In the genomic region with DNA sequence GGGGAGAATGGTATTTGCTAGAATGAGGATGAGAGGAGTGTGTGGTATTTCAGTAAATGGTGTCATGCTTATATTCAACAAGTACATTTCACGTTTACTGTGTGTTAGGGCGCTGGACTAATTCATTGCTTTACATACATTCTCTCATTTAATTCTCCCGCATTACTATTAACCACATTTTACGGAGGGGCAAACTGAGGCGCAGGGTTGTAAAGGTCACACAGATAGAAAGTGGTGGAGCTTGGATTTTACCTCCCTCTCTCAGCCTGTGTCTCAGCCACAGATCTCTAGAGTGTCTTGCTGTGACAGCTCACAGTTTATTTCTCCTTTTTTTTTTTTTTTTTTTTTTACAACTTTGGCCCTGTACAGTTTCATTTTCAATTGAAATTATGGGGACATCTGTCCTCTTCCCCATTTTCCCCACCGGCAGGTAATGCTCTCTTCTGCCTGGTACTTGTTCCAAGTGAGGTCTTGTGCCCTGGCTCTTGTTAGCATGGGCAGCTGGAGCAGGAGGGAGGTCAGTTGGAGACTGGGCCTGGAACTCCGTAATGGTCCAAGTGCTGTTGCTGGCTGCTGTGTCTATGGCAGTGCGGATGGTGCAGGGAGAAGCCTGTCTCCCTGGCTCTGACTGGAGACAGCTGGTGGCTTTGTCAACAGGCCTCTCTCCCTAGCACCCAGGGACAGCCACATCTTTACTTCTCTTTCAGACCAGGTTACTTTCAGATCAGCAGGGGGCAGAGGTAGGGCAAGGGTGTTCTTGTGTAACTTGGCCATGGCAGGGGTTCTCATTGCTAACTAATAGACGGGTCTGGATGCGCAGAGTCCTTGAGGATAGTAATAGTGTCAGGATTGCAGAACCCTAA, we compare ENCODE assay signal across 8 cellular contexts. TPM values are rescaled to one million over a fixed set of nuclear protein-coding genes. Genes with fewer than 3 reads are reported as not detected.
A peak's percentile ranks its signal among the peaks of the same experiment; 100 is the strongest.
DNase-seq lines count a peak whose midpoint lies in the region; ATAC-seq and TF ChIP-seq lines count a peak whose summit lies in the region.

No MANE protein-coding gene starts in this region.

- intact Hi-C loops in CD14-positive monocyte (cut with micrococcal nuclease) (loop anchor here in 1 of 2 donors (5.0 kb wide), 1 partner anchor 40 kb away; the partner anchor contains the start of gene RPS14), upper lobe of right lung (cut with DNase I) (no loop called here)

- peak overlapping the region; percentile 96 for H3K27ac ChIP-seq in mesenchymal stem cell (ENCODE audit: low read length, poor library complexity, severe bottlenecking)
- H3K27ac ChIP-seq in upper lobe of right lung, result peak overlapping the region; percentile 91

- peak overlapping the region; percentile 65 for H4K8ac ChIP-seq in mesenchymal stem cell (ENCODE audit: low read length)

- peak overlapping the region; percentile 65 for H4K91ac ChIP-seq in mesenchymal stem cell (ENCODE audit: low read length)

- H3K4ac ChIP-seq in mesenchymal stem cell (ENCODE audit: low read depth in 1 of 2, low read length in 2 of 2), result peak overlapping the region in 1 of 2 experiments; percentile 65

- peaks cover 16 to 19% of the 10 kb centered on the region in 2 experiments for H3K36me3 ChIP-seq in mesenchymal stem cell (ENCODE audit: control insufficient read depth in 1 of 2, insufficient read depth in 2 of 2, low read depth in 1 of 2, low read length in 2 of 2)
- H3K36me3 ChIP-seq in upper lobe of right lung, result peaks cover 4% of the 10 kb centered on the region

- no peaks in the 10 kb centered on the region for H3K9me3 Mint-ChIP-seq in CD14-positive monocyte
- no peaks in the 10 kb centered on the region for H3K9me3 Mint-ChIP-seq in effector memory CD8-positive, alpha-beta T cell

- 48% methylated on average over 10 of the region's 10 CpGs for WGBS in mesenchymal stem cell

- H3K9me3 ChIP-seq in mesenchymal stem cell (ENCODE audit: control insufficient read depth, low read length), result no peaks in the 10 kb centered on the region
- H3K9me3 ChIP-seq in upper lobe of right lung, result no peaks in the 10 kb centered on the region

- ATAC-seq in GM21447 (IDR thresholded peaks at IDR 0.05; ENCODE audit: unreplicated experiment) (peak; percentile 27), upper lobe of right lung (peak; percentile 19), HG03521 (IDR thresholded peaks at IDR 0.05; ENCODE audit: unreplicated experiment) (no peak)
- ATAC-seq in effector memory CD8-positive, alpha-beta T cell (replicated peaks), result no peak

- peak overlapping the region; percentile 36 for H2BK120ac ChIP-seq in mesenchymal stem cell (ENCODE audit: low read depth, low read length)

- DNase-seq in CD14-positive monocyte (ENCODE audit: low spot score) (no peak), SIG-M5 (lab: John Stamatoyannopoulos, UW) (peak; percentile 13), mesenchymal stem cell (peak; percentile 79), upper lobe of right lung (no peak), DMS153 (lab: John Stamatoyannopoulos, UW) (no peak)
- no peak for DNase-seq in effector memory CD8-positive, alpha-beta T cell

- H2BK5ac ChIP-seq in mesenchymal stem cell (ENCODE audit: low read depth, low read length, poor library complexity, severe bottlenecking), result peak overlapping the region; percentile 99

- peaks cover 11 to 18% of the 10 kb centered on the region in 2 donors for H3K36me3 Mint-ChIP-seq in CD14-positive monocyte
- peaks cover 8% of the 10 kb centered on the region for H3K36me3 Mint-ChIP-seq in effector memory CD8-positive, alpha-beta T cell (ENCODE audit: insufficient read depth)

- H2BK12ac ChIP-seq in mesenchymal stem cell (ENCODE audit: low read length in 2 of 2), result peak overlapping the region in 1 of 2 experiments; percentile 51

- peaks cover 0 to 3% (median 3%) of the 10 kb centered on the region in 3 donors for H3K27me3 Mint-ChIP-seq in CD14-positive monocyte (ENCODE audit: low read depth in 3 of 3)
- H3K27me3 Mint-ChIP-seq in effector memory CD8-positive, alpha-beta T cell, result peaks cover 17 to 36% of the 10 kb centered on the region in 2 donors

- peak overlapping the region; percentile 93 for H3K9ac ChIP-seq in mesenchymal stem cell (ENCODE audit: low read length)

- no peak for TF ChIP-seq CTCF in CD14-positive monocyte (IDR thresholded peaks at IDR 0.05)
- TF ChIP-seq CTCF in upper lobe of right lung (IDR thresholded peaks at IDR 0.05), result peak; percentile 22

- H3K4me2 ChIP-seq in mesenchymal stem cell (ENCODE audit: low read length, poor library complexity, severe bottlenecking), result peak overlapping the region; percentile 82

- H3K4me1 ChIP-seq in mesenchymal stem cell (ENCODE audit: control insufficient read depth, insufficient read depth, low read depth, low read length), result peaks cover 44% of the 10 kb centered on the region
- H3K4me1 ChIP-seq in upper lobe of right lung, result peaks cover 55% of the 10 kb centered on the region

- H3K27me3 ChIP-seq in mesenchymal stem cell (ENCODE audit: control insufficient read depth in 1 of 2, insufficient read depth in 1 of 2, low read length in 2 of 2) (no peaks in the 10 kb centered on the region), upper lobe of right lung (no peaks in the 10 kb centered on the region)

- peak overlapping the region in 1 of 2 experiments; percentile 63 for H3K14ac ChIP-seq in mesenchymal stem cell (ENCODE audit: low read length in 2 of 2)

- H2AFZ ChIP-seq in mesenchymal stem cell (ENCODE audit: low read depth, low read length), result no peak overlapping the region

- H2AK5ac ChIP-seq in mesenchymal stem cell (ENCODE audit: low read length, severe bottlenecking), result peak overlapping the region; percentile 80

- peak overlapping the region; percentile 56 for H2BK15ac ChIP-seq in mesenchymal stem cell (ENCODE audit: low read depth, poor library complexity, severe bottlenecking)

- no peak overlapping the region for H3K23ac ChIP-seq in mesenchymal stem cell (ENCODE audit: low read length in 2 of 2)

- peak overlapping the region; percentile 65 to 94 for H3K18ac ChIP-seq in mesenchymal stem cell (ENCODE audit: low read depth in 1 of 2, low read length in 2 of 2)

- H3K4me3 Mint-ChIP-seq in CD14-positive monocyte, result peak overlapping the region; percentile 78 to 92
- H3K4me3 Mint-ChIP-seq in effector memory CD8-positive, alpha-beta T cell, result peak overlapping the region; percentile 55 to 57

- H3K4me3 ChIP-seq in mesenchymal stem cell (ENCODE audit: insufficient read depth in 1 of 2, low read depth in 1 of 2, low read length in 2 of 2) (peak overlapping the region; percentile 85 to 93), upper lobe of right lung (peak overlapping the region; percentile 86)

- peaks cover 65% of the 10 kb centered on the region for H3K4me1 Mint-ChIP-seq in CD14-positive monocyte
- H3K4me1 Mint-ChIP-seq in effector memory CD8-positive, alpha-beta T cell (ENCODE audit: low read depth in 2 of 2), result peaks cover 3 to 7% of the 10 kb centered on the region in 2 donors

- H3K27ac Mint-ChIP-seq in CD14-positive monocyte, result peak overlapping the region; percentile 93 to 99 (median 97)
- peak overlapping the region in 1 of 2 donors; percentile 70 for H3K27ac Mint-ChIP-seq in effector memory CD8-positive, alpha-beta T cell

- H3K79me1 ChIP-seq in mesenchymal stem cell (replicated peaks; ENCODE audit: low read length, poor library complexity, severe bottlenecking), result no peaks in the 10 kb centered on the region

RNA-seq across cellular contexts. Expression of gene NDST1, which starts 20.5 kb away (rescaled TPM):
- polyA plus RNA-seq in CD14-positive monocyte, result 1 to 10 TPM; 7.0 to 7.5 TPM
- polyA plus RNA-seq in mesenchymal stem cell (2013, experiment 1 of 2), result 64.3 TPM
- polyA plus RNA-seq in mesenchymal stem cell (2013, experiment 2 of 2), result 64.6 TPM
- total RNA-seq in upper lobe of right lung, result 143 TPM

RNA-seq across cellular contexts. Expression of gene RPS14, which starts 37.9 kb away (rescaled TPM):
- polyA plus RNA-seq in CD14-positive monocyte, result 1,000 to 10,000 TPM; 2,768 to 3,499 TPM
- 3,588 TPM for polyA plus RNA-seq in mesenchymal stem cell (2013, experiment 1 of 2)
- 3,623 TPM for polyA plus RNA-seq in mesenchymal stem cell (2013, experiment 2 of 2)
- 1,578 TPM for total RNA-seq in upper lobe of right lung

Comparison
In these comparisons a context has a peak if more than half of its experiments do, and no peak if none do; other contexts are left out.
1. DNase-seq: peak in SIG-M5 (single experiment) and mesenchymal stem cell (single experiment); none in CD14-positive monocyte (single experiment), effector memory CD8-positive, alpha-beta T cell (0 of 3), upper lobe of right lung (single experiment) and DMS153 (single experiment).
2. ATAC-seq: peak in GM21447 (single experiment) and upper lobe of right lung (single experiment); none in effector memory CD8-positive, alpha-beta T cell (single experiment) and HG03521 (single experiment).